ENCODE assay signal across 13 cellular contexts in the genomic region with DNA sequence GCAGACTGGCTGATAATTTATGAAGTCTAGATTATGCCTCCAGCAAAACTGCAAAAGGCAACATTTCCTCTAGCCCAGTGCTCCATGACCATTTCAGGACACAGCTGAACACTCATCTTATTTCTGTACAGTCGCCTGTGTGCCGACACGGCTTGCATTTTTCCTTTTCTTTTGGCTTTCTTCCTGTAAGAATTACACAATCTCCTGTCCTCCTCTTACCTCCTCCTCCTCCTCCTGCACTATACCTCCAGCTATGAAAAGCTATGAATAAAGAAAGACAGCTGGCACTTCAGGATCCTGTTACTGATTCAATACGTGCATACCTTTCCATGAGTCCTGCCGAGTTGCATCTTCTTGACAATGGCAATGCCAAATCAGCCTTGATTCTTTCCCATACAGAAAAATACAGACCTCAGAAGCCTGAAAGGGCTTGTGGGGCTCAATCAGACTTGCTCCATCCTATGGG. TPM values are rescaled to one million over a fixed set of nuclear protein-coding genes. Genes with fewer than 3 reads are reported as not detected.
DNase-seq lines count a peak whose midpoint lies in the region; ATAC-seq and TF ChIP-seq lines count a peak whose summit lies in the region.
"Had no signal": no experiment of that assay in that cellular context is flagged by ENCODE, and none has a peak within 500 bp of the region (broad histone marks: within the 10 kb centered on the region; RNA-seq: fewer than 3 reads in every experiment).

No MANE protein-coding gene starts in this region.

- H3K27me3 Mint-ChIP-seq in mesothelial cell of epicardium (ENCODE audit: low read depth) (peaks cover 8% of the 10 kb centered on the region), Caco-2 (ENCODE audit: insufficient read depth, unreplicated experiment) (peaks cover 12% of the 10 kb centered on the region)
- H3K27me3 Mint-ChIP-seq: activated naive CD8-positive, alpha-beta T cell had no signal

- DNase-seq in heart left ventricle (no peak), left ventricle myocardium inferior (no peak), coronary artery (ENCODE audit: low spot score) (no peak), mesothelial cell of epicardium (ENCODE audit: low spot score in 2 of 2, unreplicated experiment in 2 of 2) (no peak), MM.1S (no peak), Caco-2 (no peak)
- no peak for DNase-seq in activated effector memory CD4-positive, alpha-beta T cell treated with Interleukin-2 at 50 U/mL for 16 hours
- DNase-seq: activated CD4-positive, alpha-beta T cell treated with anti-CD3 and anti-CD28 coated beads for 1 hour had no signal

- no TSS peak for BruUV-seq in Caco-2 (replicated peaks; lab: Mats Ljungman, UMichigan)

- H3K4me3 Mint-ChIP-seq in mesothelial cell of epicardium (no peak overlapping the region), Caco-2 (ENCODE audit: unreplicated experiment) (no peak overlapping the region)
- H3K4me3 Mint-ChIP-seq: activated naive CD8-positive, alpha-beta T cell; B cell had no signal

- no peaks in the 10 kb centered on the region for H3K27me3 ChIP-seq in heart left ventricle
- H3K27me3 ChIP-seq in left ventricle myocardium inferior (ENCODE audit: low read depth): no peaks in the 10 kb centered on the region
- H3K27me3 ChIP-seq in MM.1S (replicated peaks; ENCODE audit: insufficient read depth, low read length): no peaks in the 10 kb centered on the region
- H3K27me3 ChIP-seq in Caco-2 (replicated peaks; ENCODE audit: control insufficient read depth, insufficient read depth, low read length): no peaks in the 10 kb centered on the region; the same call in 1 of the 2 replicates
- H3K27me3 ChIP-seq: vagina had no signal

- H3K4me3 ChIP-seq in heart left ventricle (no peak overlapping the region), left ventricle myocardium inferior (no peak overlapping the region), coronary artery (no peak overlapping the region), MM.1S (ENCODE audit: low read length) (no peak overlapping the region), Caco-2 (ENCODE audit: low read depth, low read length) (no peak overlapping the region)
- H3K4me3 ChIP-seq: vagina had no signal

- H3K79me2 ChIP-seq in MM.1S (ENCODE audit: low read length): no peaks in the 10 kb centered on the region

- TF ChIP-seq CTCF in heart left ventricle (IDR thresholded peaks at IDR 0.05) (no peak), left ventricle myocardium inferior (IDR thresholded peaks at IDR 0.05; ENCODE audit: borderline replicate concordance) (no peak), coronary artery (IDR thresholded peaks at IDR 0.05) (no peak), mesothelial cell of epicardium (IDR thresholded peaks at IDR 0.05; ENCODE audit: unreplicated experiment) (no peak), MM.1S (IDR thresholded peaks at IDR 0.05; ENCODE audit: low read length) (no peak), Caco-2 (IDR thresholded peaks at IDR 0.05; ENCODE audit: insufficient read depth in 1 of 2, low read depth in 1 of 2, low read length in 1 of 2, severe bottlenecking in 1 of 2, unreplicated experiment in 1 of 2) (no peak)

- H3K4me1 Mint-ChIP-seq in mesothelial cell of epicardium: peaks cover 17% of the 10 kb centered on the region
- no peaks in the 10 kb centered on the region for H3K4me1 Mint-ChIP-seq in Caco-2 (ENCODE audit: low read depth, unreplicated experiment)
- H3K4me1 Mint-ChIP-seq: B cell had no signal

- H3K9me2 ChIP-seq in MM.1S (replicated peaks; ENCODE audit: insufficient read depth, low read length): no peaks in the 10 kb centered on the region

- no peaks in the 10 kb centered on the region for H4K20me1 ChIP-seq in MM.1S (ENCODE audit: insufficient read depth, low read length)

- CTCF ChIA-PET in Caco-2 (lab: Charles Lee): no interaction called here

- H3F3A ChIP-seq in MM.1S (ENCODE audit: insufficient read depth, low read length): no peaks in the 10 kb centered on the region

- H3K27ac Mint-ChIP-seq in mesothelial cell of epicardium (peak overlapping the region; percentile 8), Caco-2 (ENCODE audit: unreplicated experiment) (no peak overlapping the region)
- H3K27ac Mint-ChIP-seq: activated naive CD8-positive, alpha-beta T cell; B cell had no signal

- 44 to 61% (median 55%) methylated on average over 5 of the region's 5 CpGs for WGBS in heart left ventricle, 4 donors

- peak in 3 of 4 donors; percentile 24 to 69 (median 47) for ATAC-seq in heart left ventricle
- no peak for ATAC-seq in HG03378 (IDR thresholded peaks at IDR 0.05; ENCODE audit: unreplicated experiment)
- ATAC-seq: Panc1 had no signal

- H3K36me3 Mint-ChIP-seq in mesothelial cell of epicardium (no peaks in the 10 kb centered on the region), Caco-2 (ENCODE audit: insufficient read depth, unreplicated experiment) (no peaks in the 10 kb centered on the region)

- H3K9ac ChIP-seq in MM.1S (ENCODE audit: low read length): no peak overlapping the region

- H3K36me3 ChIP-seq in heart left ventricle: no peaks in the 10 kb centered on the region
- no peaks in the 10 kb centered on the region for H3K36me3 ChIP-seq in left ventricle myocardium inferior
- no peaks in the 10 kb centered on the region for H3K36me3 ChIP-seq in MM.1S (replicated peaks; ENCODE audit: insufficient read depth, low read length)
- H3K36me3 ChIP-seq in Caco-2 (ENCODE audit: control insufficient read depth, insufficient read depth, low read length): no peaks in the 10 kb centered on the region
- H3K36me3 ChIP-seq: vagina had no signal

- H2AFZ ChIP-seq in MM.1S (ENCODE audit: low read length): no peak overlapping the region

- H3K27ac ChIP-seq in heart left ventricle (peak overlapping the region in 1 of 12 donors; percentile 68), left ventricle myocardium inferior (replicated peaks) (no peak overlapping the region), coronary artery (peak overlapping the region; percentile 16 to 41), MM.1S (ENCODE audit: low read length) (no peak overlapping the region)
- H3K27ac ChIP-seq: vagina had no signal

- POLR2A ChIA-PET in Caco-2 (lab: Charles Lee): no interaction called here

- H3K4me2 ChIP-seq in MM.1S (ENCODE audit: low read depth, low read length): no peak overlapping the region

- no peak for TF ChIP-seq POLR2A in heart left ventricle (IDR thresholded peaks at IDR 0.05)

- peaks cover 0 to 20% (median 0%) of the 10 kb centered on the region in 12 donors for H3K4me1 ChIP-seq in heart left ventricle
- peaks cover 13% of the 10 kb centered on the region for H3K4me1 ChIP-seq in left ventricle myocardium inferior
- no peaks in the 10 kb centered on the region for H3K4me1 ChIP-seq in MM.1S (ENCODE audit: low read length)
- no peaks in the 10 kb centered on the region for H3K4me1 ChIP-seq in Caco-2

- H3K9me3 ChIP-seq in heart left ventricle: peaks cover 0 to under 1% (median 0%) of the 10 kb centered on the region in 12 donors
- H3K9me3 ChIP-seq in left ventricle myocardium inferior (replicated peaks): no peaks in the 10 kb centered on the region
- H3K9me3 ChIP-seq in MM.1S (replicated peaks; ENCODE audit: insufficient read depth, low read length): no peaks in the 10 kb centered on the region
- H3K9me3 ChIP-seq in Caco-2: 0 out of 2 replicates have a peak, but pooled peaks cover 3% of the 10 kb centered on the region
- H3K9me3 ChIP-seq: vagina had no signal

- H3K9me3 Mint-ChIP-seq in mesothelial cell of epicardium (peaks cover 14% of the 10 kb centered on the region), Caco-2 (ENCODE audit: unreplicated experiment) (peaks cover 11% of the 10 kb centered on the region)

- intact Hi-C loops in heart left ventricle (cut with DNase I) (no loop called here), left ventricle myocardium inferior (cut with micrococcal nuclease) (no loop called here), Caco-2 (cut with micrococcal nuclease; ENCODE audit: unreplicated experiment) (no loop called here)

RNA-seq across cellular contexts. Expression of gene TRIB2, which starts 32.2 kb away (rescaled TPM):
- total RNA-seq in heart left ventricle (100 to 1,000 TPM in 1 of 9 donors, 10 to 100 TPM in 8; 34.3 to 140 (median 41.4) TPM), left ventricle myocardium inferior (31.1 TPM), mesothelial cell of epicardium (21.1 to 25.4 TPM (median 23.7 TPM) in 3 replicates), Caco-2 (2022) (2.9 and 3.6 TPM in 2 replicates)
- 10 to 100 TPM; 31.2 to 45.3 TPM for polyA plus RNA-seq in heart left ventricle

Comparison
In these comparisons a context has a peak if more than half of its experiments do, and no peak if none do; other contexts are left out.
1. H3K27ac ChIP-seq: peak in coronary artery (2 of 2); none in left ventricle myocardium inferior (single experiment) and MM.1S (single experiment).